ENCODE assay signal across 14 cellular contexts in the genomic region with DNA sequence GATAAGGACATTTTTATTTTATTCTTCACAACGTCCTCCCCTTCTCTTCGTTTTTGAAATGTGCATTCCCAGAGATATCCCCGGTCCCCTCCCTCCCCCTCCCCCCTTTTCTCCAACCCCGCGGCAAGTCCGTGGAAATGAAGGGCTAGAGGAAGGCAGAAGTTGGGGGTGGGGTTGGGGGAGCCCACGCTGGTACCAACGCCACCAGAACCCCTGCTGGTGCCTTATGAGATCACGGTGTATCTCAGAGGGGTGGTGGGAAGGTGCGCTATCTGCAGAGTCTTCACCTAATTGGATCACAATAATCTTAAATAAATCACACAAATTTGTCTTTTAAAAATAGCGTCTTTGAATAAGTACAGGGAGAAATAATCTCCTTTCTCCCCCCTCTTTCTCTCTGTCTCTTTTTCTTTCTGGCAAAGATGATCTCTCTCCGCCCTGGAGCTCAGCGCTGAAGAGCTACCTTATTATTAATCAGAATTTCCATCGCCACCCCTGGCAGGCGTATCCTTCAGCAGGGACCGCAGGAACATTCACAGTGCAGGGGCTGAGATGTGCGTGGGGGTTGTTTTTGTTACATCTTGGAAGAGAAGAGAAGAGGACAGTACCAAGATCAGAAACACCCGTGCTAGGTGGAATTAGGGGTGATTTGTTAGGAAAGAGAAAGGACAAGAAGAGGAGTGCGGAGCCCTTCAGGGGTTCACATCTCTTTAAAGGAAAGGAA. TPM values are rescaled to one million over a fixed set of nuclear protein-coding genes. Genes with fewer than 3 reads are reported as not detected.
DNase-seq lines count a peak whose midpoint lies in the region; TF ChIP-seq lines count a peak whose summit lies in the region.
"Had no signal": no experiment of that assay in that cellular context is flagged by ENCODE, and none has a peak within 500 bp of the region (broad histone marks: within the 10 kb centered on the region; RNA-seq: fewer than 3 reads in every experiment).

No MANE protein-coding gene starts in this region.

- H2BK20ac ChIP-seq in H9 (ENCODE audit: low read depth, low read length, poor library complexity, severe bottlenecking) = no peak overlapping the region

- TSS peak; percentile 28 for BruUV-seq in A673 (replicated peaks; lab: Mats Ljungman, UMichigan)

- no peak overlapping the region for H4K5ac ChIP-seq in H9 (ENCODE audit: insufficient read length, low read depth, low read length)

- DNase-seq in A673 (ENCODE audit: low spot score) (peak; percentile 61), H9 (no peak), cerebellum (ENCODE audit: low spot score) (peak; percentile 46), nucleus accumbens (lab: John Stamatoyannopoulos, UW) (peak in 31 of 56 donors; percentile 5 to 64 (median 32)), iPS-NIHi7 (ENCODE audit: extremely low spot score) (no peak), GOT3 (lab: John Stamatoyannopoulos, UW) (no peak), NCI-H2029 treated with DMSO at 0.1 percent for 48 hours (lab: John Stamatoyannopoulos, UW) (no peak)
- no peak for DNase-seq in stimulated activated CD4-positive, alpha-beta T cell treated with anti-CD3 and anti-CD28 coated beads, Interleukin-1b, Interleukin-23, amount 100 ng/mL, for 48 hours
- DNase-seq: activated naive CD8-positive, alpha-beta T cell treated with anti-CD3 and anti-CD28 coated beads, Interleukin-2, amount 50 U/mL, for 24 hours; CD8-positive, alpha-beta memory T cell; NCI-H187 treated with DMSO at 0.1 percent for 48 hours; T-cell had no signal

- no peaks in the 10 kb centered on the region for H3K9me3 ChIP-seq in A673 (ENCODE audit: low read depth, low read length, poor library complexity, severe bottlenecking)
- H3K9me3 ChIP-seq in H9 (ENCODE audit: control insufficient read depth, low read depth, low read length) = no peaks in the 10 kb centered on the region

- peaks cover 11% of the 10 kb centered on the region for H3K36me3 ChIP-seq in A673 (ENCODE audit: insufficient read depth, low read length, poor library complexity, severe bottlenecking)

- H3K36me3 Mint-ChIP-seq in H9 (ENCODE audit: insufficient read depth in 1 of 3, low read depth in 3 of 3) = no peaks in the 10 kb centered on the region
- H3K36me3 Mint-ChIP-seq: T-cell had no signal

- H3K23me2 ChIP-seq in H9 (ENCODE audit: insufficient read length, low read depth, low read length, poor library complexity, severe bottlenecking) = peaks cover 14% of the 10 kb centered on the region

- no peak overlapping the region for H3K4ac ChIP-seq in H9 (ENCODE audit: low read depth, low read length)

- H3K23ac ChIP-seq in H9 (ENCODE audit: insufficient read length, low read depth, low read length) = no peak overlapping the region

- H2AK5ac ChIP-seq in H9 (ENCODE audit: insufficient read length, low read length) = no peak overlapping the region

- no peaks in the 10 kb centered on the region for H3K79me1 ChIP-seq in H9 (ENCODE audit: insufficient read depth, low read depth, low read length, poor library complexity, severe bottlenecking)

- WGBS in H9 (ENCODE audit: extremely low coverage, insufficient read length, low lambda C conversion rate) = no CpG with 5 or more reads among the region's 19 CpGs

- intact Hi-C loops in A673 (cut with micrococcal nuclease; ENCODE audit: unreplicated experiment) = loop anchor here (2.0 to 5.0 kb wide), 6 partner anchors 126 to 385 kb away; no protein-coding TSS in a partner anchor

- H3K18ac ChIP-seq in H9 (ENCODE audit: insufficient read length, low read depth, low read length) = no peak overlapping the region

- no peak overlapping the region for H4K91ac ChIP-seq in H9 (ENCODE audit: insufficient read length, low read depth, low read length)

- POLR2A ChIA-PET in A673 (lab: Charles Lee; ENCODE audit: low non-redundant PET) = interaction anchor here (1.2 kb wide), 1 partner anchor 50 kb away, joined by 5 read pairs; no protein-coding TSS in a partner anchor

- H2BK15ac ChIP-seq in H9 (ENCODE audit: low read depth, low read length) = no peak overlapping the region

- peaks cover 5% of the 10 kb centered on the region for H4K20me1 ChIP-seq in H9 (ENCODE audit: control insufficient read depth, insufficient read depth, insufficient read length)

- no peaks in the 10 kb centered on the region for H3K9me3 Mint-ChIP-seq in H9
- H3K9me3 Mint-ChIP-seq: activated naive CD8-positive, alpha-beta T cell treated with anti-CD3 and anti-CD28 coated beads, Interleukin-2, amount 50 U/mL, for 24 hours; T-cell had no signal

- peak overlapping the region; percentile 72 to 92 for H3K4me3 Mint-ChIP-seq in H9
- H3K4me3 Mint-ChIP-seq: activated naive CD8-positive, alpha-beta T cell treated with anti-CD3 and anti-CD28 coated beads, Interleukin-2, amount 50 U/mL, for 24 hours; CD8-positive, alpha-beta memory T cell; T-cell had no signal

- peaks cover 86% of the 10 kb centered on the region for H3K27me3 Mint-ChIP-seq in H9 (ENCODE audit: low read depth)

- peak overlapping the region; percentile 85 for H3K4me2 ChIP-seq in H9 (ENCODE audit: insufficient read depth, insufficient read length, low read length)

- no peak overlapping the region for H2AFZ ChIP-seq in H9 (ENCODE audit: low read length)

- H4K8ac ChIP-seq in H9 (replicated peaks; ENCODE audit: insufficient read length, low read depth, low read length) = no peak overlapping the region

- no peak overlapping the region for H3K9ac ChIP-seq in H9 (ENCODE audit: extremely low read depth, insufficient read length, low read length)

- H3K79me2 ChIP-seq in H9 (ENCODE audit: insufficient read depth, low read length) = no peaks in the 10 kb centered on the region

- H2BK12ac ChIP-seq in H9 (ENCODE audit: insufficient read length, low read depth, low read length) = no peak overlapping the region

- H3K27me3 ChIP-seq in A673 (replicated peaks; ENCODE audit: insufficient read depth, low read depth, low read length, poor library complexity) = no peaks in the 10 kb centered on the region
- peaks cover 13% of the 10 kb centered on the region; the same call in 1 of the 2 replicates for H3K27me3 ChIP-seq in H9 (ENCODE audit: insufficient read depth, low read length)

- no peak overlapping the region for H2BK5ac ChIP-seq in H9 (ENCODE audit: insufficient read length, low read length)

- H2BK120ac ChIP-seq in H9 (ENCODE audit: low read depth, low read length, poor library complexity, severe bottlenecking) = no peak overlapping the region

- no peak for TF ChIP-seq CTCF in A673 (conservative IDR thresholded peaks at IDR 0.05; ENCODE audit: low read depth, low read length)
- TF ChIP-seq CTCF in H9 (conservative IDR thresholded peaks at IDR 0.05) = no peak

- H3T11ph ChIP-seq in H9 (ENCODE audit: low read length) = no peak overlapping the region

- CTCF ChIA-PET in A673 (lab: Charles Lee) = interaction anchor here (0.7 to 1.7 kb wide), 2 partner anchors 50 to 127 kb away, joined by 3 to 4 read pairs; no protein-coding TSS in a partner anchor

- H3K27ac ChIP-seq in A673 (ENCODE audit: low read depth, low read length, poor library complexity, severe bottlenecking) (peak overlapping the region; percentile 80), H9 (ENCODE audit: insufficient read length, low read depth, low read length) (no peak overlapping the region)

- H3K56ac ChIP-seq in H9 (ENCODE audit: insufficient read length, low read depth, low read length) = no peak overlapping the region

- H3K4me3 ChIP-seq in A673 (ENCODE audit: low read depth, low read length, poor library complexity, severe bottlenecking) = peak overlapping the region; percentile 86

- peaks cover 10 to 18% of the 10 kb centered on the region in 2 experiments for H3K4me1 Mint-ChIP-seq in H9
- H3K4me1 Mint-ChIP-seq: activated naive CD8-positive, alpha-beta T cell treated with anti-CD3 and anti-CD28 coated beads, Interleukin-2, amount 50 U/mL, for 24 hours had no signal

- no peak overlapping the region; a peak in 1 of 7 replicates for H3K27ac Mint-ChIP-seq in H9
- H3K27ac Mint-ChIP-seq: activated naive CD8-positive, alpha-beta T cell treated with anti-CD3 and anti-CD28 coated beads, Interleukin-2, amount 50 U/mL, for 24 hours; T-cell had no signal

- H3K4me1 ChIP-seq in A673 (ENCODE audit: insufficient read depth, low read length, poor library complexity, severe bottlenecking) (peaks cover 26% of the 10 kb centered on the region), H9 (ENCODE audit: insufficient read depth, low read length) (no peaks in the 10 kb centered on the region)

- no peak overlapping the region for H3K14ac ChIP-seq in H9 (ENCODE audit: insufficient read depth, low read length)

RNA-seq across cellular contexts. Expression of a gene that starts 0.9 kb away (rescaled TPM):
- total RNA-seq in A673 (2021) (84.9 and 89.6 TPM in 2 replicates), H9 (2021) (0.15 and 0.26 TPM in 2 replicates), cerebellum (35.0 TPM)
- total RNA-seq: activated CD8-positive, alpha-beta memory T cell treated with anti-CD3 and anti-CD28 coated beads for 36 hours; CD8-positive, alpha-beta memory T cell; HT1080; T-cell had no signal

Comparison
In these comparisons a context has a peak if more than half of its experiments do, and no peak if none do; other contexts are left out.
1. DNase-seq: peak in A673 (single experiment), cerebellum (single experiment) and nucleus accumbens (31 of 56); none in H9 (single experiment), iPS-NIHi7 (single experiment), GOT3 (single experiment), NCI-H2029 treated with DMSO at 0.1 percent for 48 hours (single experiment) and stimulated activated CD4-positive, alpha-beta T cell treated with anti-CD3 and anti-CD28 coated beads, Interleukin-1b, Interleukin-23, amount 100 ng/mL, for 48 hours (single experiment).
2. RNA of a gene that starts 0.9 kb away (total RNA-seq): 84.9 to 89.6 TPM in A673 and 35.0 TPM in cerebellum (single experiment); 0.15 to 0.26 TPM in H9; every median in the first group is over 10 times any median in the second.